ENCODE assay signal across 13 cellular contexts in the genomic region with DNA sequence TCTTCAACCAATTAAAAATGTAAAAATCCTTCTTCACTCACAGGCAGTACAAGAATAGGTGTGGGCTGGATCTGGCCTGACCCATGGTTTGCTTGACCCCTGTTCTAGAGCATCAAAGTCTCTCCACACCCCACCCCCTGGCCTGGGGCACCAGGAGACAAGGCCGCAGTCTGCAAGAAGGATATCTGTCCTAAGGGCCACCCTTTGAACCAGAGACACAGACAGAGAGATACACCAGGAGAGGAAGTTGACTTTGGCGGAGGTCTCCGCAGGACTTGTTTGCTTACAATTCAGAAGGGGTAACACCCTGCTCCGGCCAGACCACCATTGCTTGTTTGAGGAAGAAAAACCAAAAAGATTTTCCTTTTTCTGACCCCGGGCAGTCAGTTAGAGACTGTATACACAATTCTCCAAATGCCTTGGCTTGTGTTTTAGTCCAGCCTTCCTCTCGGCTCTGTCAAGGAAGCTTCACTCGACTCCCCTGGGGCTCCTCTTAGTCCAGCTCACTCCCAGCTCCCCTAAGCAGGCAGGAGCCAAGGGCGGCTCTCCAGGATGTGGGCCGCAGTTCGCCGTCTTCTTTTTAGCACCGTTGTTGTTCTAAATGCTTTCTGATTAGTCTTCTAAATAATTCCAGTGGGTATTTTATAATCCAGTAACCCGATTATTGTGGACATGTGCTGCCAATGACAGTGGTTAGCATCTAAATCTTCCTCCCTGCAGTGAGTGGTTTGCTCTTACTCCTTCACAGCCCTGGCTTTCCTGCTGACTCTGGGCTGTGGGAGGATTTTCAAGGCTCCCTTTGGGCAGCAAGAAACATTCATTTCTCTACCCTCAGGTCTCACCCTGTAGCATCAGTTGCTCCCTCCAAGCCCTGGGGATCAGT. TPM values are rescaled to one million over a fixed set of nuclear protein-coding genes. Genes with fewer than 3 reads are reported as not detected.
A peak's percentile ranks its signal among the peaks of the same experiment; 100 is the strongest.
DNase-seq lines count a peak whose midpoint lies in the region; ATAC-seq and TF ChIP-seq lines count a peak whose summit lies in the region.
"Had no signal": no experiment of that assay in that cellular context is flagged by ENCODE, and none has a peak within 500 bp of the region (broad histone marks: within the 10 kb centered on the region; RNA-seq: fewer than 3 reads in every experiment).

No MANE protein-coding gene starts in this region.

- H3K4me1 Mint-ChIP-seq in activated T-cell treated with anti-CD3 and anti-CD28 coated beads, Interleukin-2, amount 50 U/mL, for 24 hours (ENCODE audit: low read depth): peaks cover 41% of the 10 kb centered on the region
- peaks cover 41 to 52% of the 10 kb centered on the region in 2 donors for H3K4me1 Mint-ChIP-seq in effector memory CD8-positive, alpha-beta T cell (ENCODE audit: low read depth in 2 of 2)
- H3K4me1 Mint-ChIP-seq in mesothelial cell of epicardium: peaks cover 15% of the 10 kb centered on the region

- no peaks in the 10 kb centered on the region for H3K27me3 Mint-ChIP-seq in activated T-cell treated with anti-CD3 and anti-CD28 coated beads, Interleukin-2, amount 50 U/mL, for 24 hours
- no peaks in the 10 kb centered on the region for H3K27me3 Mint-ChIP-seq in effector memory CD8-positive, alpha-beta T cell
- no peaks in the 10 kb centered on the region for H3K27me3 Mint-ChIP-seq in mesothelial cell of epicardium (ENCODE audit: low read depth)
- H3K27me3 Mint-ChIP-seq: activated CD4-positive, alpha-beta T cell treated with anti-CD3 and anti-CD28 coated beads for 36 hours had no signal

- H3K4me3 ChIP-seq in upper lobe of right lung (no peak overlapping the region), BE2C (ENCODE audit: low read depth, low read length) (no peak overlapping the region)
- H3K4me3 ChIP-seq: smooth muscle cell had no signal

- H3K4me1 ChIP-seq in upper lobe of right lung (peaks cover 29% of the 10 kb centered on the region), BE2C (no peaks in the 10 kb centered on the region)

- intact Hi-C loops in upper lobe of right lung (cut with DNase I): no loop called here

- TF ChIP-seq CTCF in mesothelial cell of epicardium (IDR thresholded peaks at IDR 0.05; ENCODE audit: unreplicated experiment) (no peak), upper lobe of right lung (IDR thresholded peaks at IDR 0.05) (no peak), BE2C (IDR thresholded peaks at IDR 0.05; ENCODE audit: low read depth, low read length) (no peak)

- no peaks in the 10 kb centered on the region for H3K9me3 Mint-ChIP-seq in activated T-cell treated with anti-CD3 and anti-CD28 coated beads, Interleukin-2, amount 50 U/mL, for 24 hours
- H3K9me3 Mint-ChIP-seq in effector memory CD8-positive, alpha-beta T cell: no peaks in the 10 kb centered on the region
- H3K9me3 Mint-ChIP-seq in mesothelial cell of epicardium: no peaks in the 10 kb centered on the region

- H3K27ac Mint-ChIP-seq in activated T-cell treated with anti-CD3 and anti-CD28 coated beads, Interleukin-2, amount 50 U/mL, for 24 hours: no peak overlapping the region
- H3K27ac Mint-ChIP-seq in effector memory CD8-positive, alpha-beta T cell: peak overlapping the region; percentile 92
- peak overlapping the region; percentile 30 for H3K27ac Mint-ChIP-seq in mesothelial cell of epicardium
- H3K27ac Mint-ChIP-seq: activated CD4-positive, alpha-beta T cell treated with anti-CD3 and anti-CD28 coated beads for 36 hours had no signal

- H3K27me3 ChIP-seq in upper lobe of right lung (no peaks in the 10 kb centered on the region), BE2C (no peaks in the 10 kb centered on the region)

- peak overlapping the region; percentile 51 for H3K27ac ChIP-seq in upper lobe of right lung

- H3K4me3 Mint-ChIP-seq in activated T-cell treated with anti-CD3 and anti-CD28 coated beads, Interleukin-2, amount 50 U/mL, for 24 hours: no peak overlapping the region
- H3K4me3 Mint-ChIP-seq in effector memory CD8-positive, alpha-beta T cell: no peak overlapping the region
- H3K4me3 Mint-ChIP-seq in mesothelial cell of epicardium: no peak overlapping the region
- H3K4me3 Mint-ChIP-seq: activated CD4-positive, alpha-beta T cell treated with anti-CD3 and anti-CD28 coated beads for 36 hours had no signal

- H3K36me3 ChIP-seq in upper lobe of right lung: no peaks in the 10 kb centered on the region
- no peaks in the 10 kb centered on the region for H3K36me3 ChIP-seq in BE2C

- DNase-seq in activated T-cell treated with anti-CD3 and anti-CD28 coated beads, Interleukin-2, amount 50 U/mL, for 24 hours: peak; percentile 23
- DNase-seq in activated T-cell treated with anti-CD3 and anti-CD28 coated beads, Interleukin-2, amount 50 U/mL, for 1 hour: no peak
- DNase-seq in effector memory CD8-positive, alpha-beta T cell: no peak
- DNase-seq in mesothelial cell of epicardium (ENCODE audit: low spot score in 2 of 2, unreplicated experiment in 2 of 2) (no peak), upper lobe of right lung (no peak), NCI-H187 treated with DMSO at 0.1 percent for 48 hours (lab: John Stamatoyannopoulos, UW) (no peak), BE2C (no peak), Ammon's horn (ENCODE audit: low spot score) (no peak)
- DNase-seq: activated CD4-positive, alpha-beta T cell treated with anti-CD3 and anti-CD28 coated beads for 36 hours; amniotic stem cell; KG1; mesendoderm had no signal

- ATAC-seq in effector memory CD8-positive, alpha-beta T cell (replicated peaks): no peak
- ATAC-seq in upper lobe of right lung: no peak
- ATAC-seq: activated CD4-positive, alpha-beta T cell treated with anti-CD3 and anti-CD28 coated beads for 36 hours had no signal

- peaks cover 2% of the 10 kb centered on the region for H3K36me3 Mint-ChIP-seq in activated T-cell treated with anti-CD3 and anti-CD28 coated beads, Interleukin-2, amount 50 U/mL, for 24 hours (ENCODE audit: low read depth)
- H3K36me3 Mint-ChIP-seq in effector memory CD8-positive, alpha-beta T cell (ENCODE audit: insufficient read depth): peaks cover 11% of the 10 kb centered on the region
- H3K36me3 Mint-ChIP-seq in mesothelial cell of epicardium: no peaks in the 10 kb centered on the region

- H3K9me3 ChIP-seq in upper lobe of right lung (no peaks in the 10 kb centered on the region), BE2C (no peaks in the 10 kb centered on the region)

RNA-seq across cellular contexts. Expression of a gene that starts 58.6 kb away (rescaled TPM):
- total RNA-seq in mesothelial cell of epicardium (23.2 to 24.4 TPM (median 23.9 TPM) in 3 replicates), upper lobe of right lung (24.8 TPM)
- 52.2 TPM for polyA plus RNA-seq in BE2C (2012; ENCODE audit: insufficient read depth, insufficient read length, low read depth)
